Comparison of ENCODE assay signal across 32 cellular contexts in the genomic region with DNA sequence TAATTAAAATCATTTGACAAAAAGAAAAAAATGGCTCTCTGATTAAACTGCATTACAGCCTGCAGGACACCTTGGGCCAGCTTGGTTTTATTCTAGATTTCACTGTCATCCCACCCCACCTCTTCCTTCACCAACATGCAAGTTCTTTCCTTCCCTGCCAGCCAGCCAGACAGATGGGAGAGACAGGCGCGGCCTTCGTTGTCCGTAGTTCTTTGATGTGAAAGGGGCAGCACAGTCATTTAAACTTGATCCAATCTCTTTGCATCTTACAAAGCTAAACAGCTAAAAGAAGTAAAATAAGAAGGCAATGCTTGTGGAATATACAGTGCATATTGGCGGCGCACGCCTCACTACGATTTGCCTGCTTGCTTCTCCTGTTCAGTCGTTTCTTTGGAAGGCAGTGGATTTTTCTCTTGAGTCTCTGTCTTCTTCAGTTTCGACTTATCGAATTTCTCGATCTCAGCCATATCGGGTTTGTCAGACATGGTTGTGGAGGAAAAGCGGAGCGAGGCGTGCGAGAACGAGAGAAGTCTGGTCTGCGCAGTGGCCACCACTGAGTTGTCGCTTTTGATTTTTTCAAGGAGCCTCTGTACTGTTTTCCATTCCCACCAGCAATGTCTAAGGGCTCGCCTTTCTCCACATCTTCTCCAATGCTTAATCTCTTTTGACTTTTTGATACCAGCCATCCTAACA. TPM values are rescaled to one million over a fixed set of nuclear protein-coding genes. Genes with fewer than 3 reads are reported as not detected.
"Had no signal": no experiment of that assay in that cellular context is flagged by ENCODE, and none has a peak within 500 bp of the region (broad histone marks: within the 10 kb centered on the region; RNA-seq: fewer than 3 reads in every experiment).

No MANE protein-coding gene starts in this region.

- H3K27me3 ChIP-seq: gastrocnemius medialis, right lobe of liver, upper lobe of left lung had no signal

- H3K4me3 ChIP-seq: gastrocnemius medialis, right lobe of liver, SK-N-MC, smooth muscle cell, thoracic aorta, upper lobe of left lung had no signal

- DNase-seq: activated CD4-positive, alpha-beta T cell treated with anti-CD3 and anti-CD28 coated beads for 48 hours; activated CD4-positive, alpha-beta T cell treated with anti-CD3 and anti-CD28 coated beads, Interleukin-2, amount 50 U/mL, for 48 hours; activated CD8-positive, alpha-beta memory T cell treated with anti-CD3 and anti-CD28 coated beads for 24 hours; activated CD8-positive, alpha-beta memory T cell treated with anti-CD3 and anti-CD28 coated beads, Interleukin-2, amount 50 U/mL, for 48 hours; activated naive CD4-positive, alpha-beta T cell treated with Interleukin-2 at 50 U/mL for 16 hours; activated T-cell treated with anti-CD3 and anti-CD28 coated beads, Interleukin-2, amount 50 U/mL, for 4 hours; anterior cingulate cortex; effector CD8-positive, alpha-beta T cell; gastrocnemius medialis; glutamatergic neuron; left ventricle myocardium superior; right lobe of liver; stimulated activated CD4-positive, alpha-beta T cell treated with anti-CD3 and anti-CD28 coated beads, Interleukin-15, amount 100 ng/mL, for 24 hours; stimulated activated CD4-positive, alpha-beta T cell treated with anti-CD3 and anti-CD28 coated beads, Interleukin-2, amount 100 ng/mL, for 24 hours; stimulated activated naive CD4-positive, alpha-beta T cell; T-helper 9 cell; upper lobe of left lung had no signal

- H3K4me1 ChIP-seq: gastrocnemius medialis, right lobe of liver, upper lobe of left lung had no signal

- H3K9me3 Mint-ChIP-seq: activated T-helper 17 cell treated with anti-CD3 and anti-CD28 coated beads, Interleukin-2, amount 50 U/mL, for 72 hours had no signal

- H3K4me1 Mint-ChIP-seq: activated T-helper 17 cell treated with anti-CD3 and anti-CD28 coated beads, Interleukin-2, amount 50 U/mL, for 72 hours; nephron had no signal

- H3K27ac Mint-ChIP-seq: activated naive CD8-positive, alpha-beta T cell; activated T-helper 17 cell treated with anti-CD3 and anti-CD28 coated beads, Interleukin-2, amount 50 U/mL, for 72 hours; nephron; progenitor cell of endocrine pancreas had no signal

- ATAC-seq: activated T-cell treated with anti-CD3 and anti-CD28 coated beads, Interleukin-2, amount 50 U/mL, for 4 hours; activated T-helper 17 cell treated with anti-CD3 and anti-CD28 coated beads, Interleukin-2, amount 50 U/mL, for 72 hours; gastrocnemius medialis; left ventricle myocardium superior; right lobe of liver had no signal

- H3K9me3 ChIP-seq: gastrocnemius medialis, right lobe of liver had no signal

- H3K36me3 ChIP-seq: gastrocnemius medialis, right lobe of liver, thoracic aorta, upper lobe of left lung had no signal

- H3K27me3 Mint-ChIP-seq: activated naive CD8-positive, alpha-beta T cell; progenitor cell of endocrine pancreas had no signal

- H3K27ac ChIP-seq: gastrocnemius medialis, right lobe of liver, SK-N-MC, thoracic aorta, upper lobe of left lung, VCaP had no signal

- H3K4me3 Mint-ChIP-seq: activated naive CD8-positive, alpha-beta T cell; activated T-cell treated with anti-CD3 and anti-CD28 coated beads, Interleukin-2, amount 50 U/mL, for 4 hours; activated T-helper 17 cell treated with anti-CD3 and anti-CD28 coated beads, Interleukin-2, amount 50 U/mL, for 72 hours; nephron had no signal

RNA-seq across cellular contexts. Expression of gene COLEC11, which starts 22.4 kb away (rescaled TPM):
- total RNA-seq: progenitor cell of endocrine pancreas; renal cortical epithelial cell; T-helper 1 cell treated with Interleukin-12 subunit alpha and Interleukin-12 subunit beta and Interleukin-4 antibody, amounts not matched to agents 30 ng/mL and 1 ng/mL, for 36 hours had no signal

RNA-seq across cellular contexts. Expression of gene ALLC, which starts 40.7 kb away (rescaled TPM):
- total RNA-seq: activated T-cell treated with anti-CD3 and anti-CD28 coated beads, Interleukin-2, amount 50 U/mL, for 4 hours; activated T-helper 17 cell treated with anti-CD3 and anti-CD28 coated beads, Interleukin-2, amount 50 U/mL, for 72 hours; bronchial epithelial cell; dermis microvascular lymphatic vessel endothelial cell; epithelial cell of proximal tubule; gastrocnemius medialis; left ventricle myocardium superior; lung microvascular endothelial cell; osteoblast; progenitor cell of endocrine pancreas; renal cortical epithelial cell; smooth muscle cell; T-helper 1 cell treated with Interleukin-12 subunit alpha and Interleukin-12 subunit beta and Interleukin-4 antibody, amounts not matched to agents 30 ng/mL and 1 ng/mL, for 36 hours; upper lobe of left lung had no signal
- polyA plus RNA-seq: smooth muscle cell had no signal
